8 cellular contexts compared by ENCODE assay signal in genomic region chr6:73516712-73517489, GRCh38. TPM values are rescaled to one million over a fixed set of nuclear protein-coding genes. Genes with fewer than 3 reads are reported as not detected.
DNase-seq lines count a peak whose midpoint lies in the region; ATAC-seq and TF ChIP-seq lines count a peak whose summit lies in the region.

No MANE protein-coding gene starts in this region.

- peaks cover 49% of the 10 kb centered on the region for H3K36me3 Mint-ChIP-seq in progenitor cell of endocrine pancreas (ENCODE audit: insufficient read depth)

- peak overlapping the region; percentile 63 for H3K27ac ChIP-seq in ectodermal cell (ENCODE audit: insufficient read depth, low read depth, low read length, poor library complexity, severe bottlenecking)

- TF ChIP-seq CTCF in GM06990 (IDR thresholded peaks at IDR 0.05; ENCODE audit: insufficient read depth, low read length, poor library complexity, severe bottlenecking) (no peak), progenitor cell of endocrine pancreas (IDR thresholded peaks at IDR 0.05; ENCODE audit: unreplicated experiment) (no peak)

- H3K9me3 ChIP-seq in ectodermal cell (ENCODE audit: control insufficient read depth, low read length) = no peaks in the 10 kb centered on the region

- H3K4me1 Mint-ChIP-seq in progenitor cell of endocrine pancreas (ENCODE audit: low read depth) = peaks cover 34% of the 10 kb centered on the region

- ATAC-seq in GM19455 (IDR thresholded peaks at IDR 0.05; ENCODE audit: unreplicated experiment) = no peak
- no peak for ATAC-seq in GM18870 (IDR thresholded peaks at IDR 0.05; ENCODE audit: unreplicated experiment)

- H3K36me3 ChIP-seq in GM06990 (ENCODE audit: control insufficient read depth, insufficient read depth, low read length) = peaks cover 16% of the 10 kb centered on the region
- peaks cover 45% of the 10 kb centered on the region for H3K36me3 ChIP-seq in ectodermal cell (ENCODE audit: control insufficient read depth, insufficient read depth, low read length)

- H3K4me1 ChIP-seq in ectodermal cell (ENCODE audit: control insufficient read depth, insufficient read depth, low read length) = peaks cover 14% of the 10 kb centered on the region

- H3K4me3 Mint-ChIP-seq in progenitor cell of endocrine pancreas (ENCODE audit: low read depth) = peak overlapping the region; percentile 55

- 90% methylated on average over 4 of the region's 4 CpGs for WGBS in ectodermal cell, 2 experiments

- H3K27me3 ChIP-seq in GM06990 (replicated peaks; ENCODE audit: control insufficient read depth, insufficient read depth, low read length) = no peaks in the 10 kb centered on the region
- peaks cover 15% of the 10 kb centered on the region for H3K27me3 ChIP-seq in ectodermal cell (ENCODE audit: control insufficient read depth, insufficient read depth, low read length, poor library complexity, severe bottlenecking)

- H3K27me3 Mint-ChIP-seq in progenitor cell of endocrine pancreas = no peaks in the 10 kb centered on the region

- peak overlapping the region; percentile 21 for H3K4me3 ChIP-seq in GM06990 (replicated peaks; ENCODE audit: low read depth, low read length)
- peak overlapping the region; percentile 20 for H3K4me3 ChIP-seq in ectodermal cell (ENCODE audit: insufficient read depth, low read depth, low read length)

- peak overlapping the region; percentile 80 for H3K27ac Mint-ChIP-seq in progenitor cell of endocrine pancreas

- DNase-seq in GM06990 (ENCODE audit: extremely low read depth, insufficient read length) (no peak), OCI-M1 (lab: John Stamatoyannopoulos, UW) (peak; percentile 64), progenitor cell of endocrine pancreas (ENCODE audit: low spot score, unreplicated experiment) (no peak), NCI-H510A treated with DMSO at 0.1 percent for 48 hours (lab: John Stamatoyannopoulos, UW) (no peak)
- DNase-seq in activated effector memory CD4-positive, alpha-beta T cell treated with Interleukin-2 at 50 U/mL for 16 hours = no peak

- H3K9me3 Mint-ChIP-seq in progenitor cell of endocrine pancreas (ENCODE audit: low read depth) = no peaks in the 10 kb centered on the region

RNA-seq across cellular contexts. Expression of gene EEF1A1, which starts 3.9 kb away (rescaled TPM):
- 12,851 TPM for polyA plus RNA-seq in ectodermal cell (2013, experiment 1 of 4)
- 12,629 TPM for polyA plus RNA-seq in ectodermal cell (2013, experiment 2 of 4)
- 9,874 TPM for polyA plus RNA-seq in ectodermal cell (2013, experiment 3 of 4)
- 10,984 TPM for polyA plus RNA-seq in ectodermal cell (2013, experiment 4 of 4)
- 12,032 and 12,129 TPM in 2 replicates for total RNA-seq in progenitor cell of endocrine pancreas

RNA-seq across cellular contexts. Expression of gene MTO1, which starts 55.4 kb away (rescaled TPM):
- 25.4 TPM for polyA plus RNA-seq in ectodermal cell (2013, experiment 1 of 4)
- polyA plus RNA-seq in ectodermal cell (2013, experiment 2 of 4) = 22.4 TPM
- 25.4 TPM for polyA plus RNA-seq in ectodermal cell (2013, experiment 3 of 4)
- 23.8 TPM for polyA plus RNA-seq in ectodermal cell (2013, experiment 4 of 4)
- total RNA-seq in progenitor cell of endocrine pancreas = 20.5 and 27.5 TPM in 2 replicates
